In the genomic region with DNA sequence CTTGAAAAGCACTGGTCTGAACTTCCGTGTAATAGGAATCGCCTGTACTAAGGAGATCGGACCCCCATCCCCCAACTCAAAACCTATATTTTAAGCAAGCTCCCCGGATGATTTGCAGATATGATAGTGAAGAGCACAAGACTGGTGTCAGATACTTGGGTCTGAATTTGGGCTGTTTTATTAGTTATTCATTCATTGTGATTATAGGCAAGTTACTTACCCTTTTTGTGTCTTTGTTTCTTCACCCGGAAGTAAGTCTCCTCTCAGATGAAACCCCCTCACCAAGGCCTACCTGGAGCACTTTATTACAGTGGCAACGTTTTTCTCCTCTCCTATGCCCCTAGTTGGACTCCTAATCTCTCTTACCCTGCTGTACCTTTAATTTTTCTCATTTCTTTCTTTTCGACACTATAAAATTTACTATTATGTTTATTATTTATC, we compare ENCODE assay signal across 1 cellular context.
TF ChIP-seq lines count a peak whose summit lies in the region.

No MANE protein-coding gene starts in this region.

TF ChIP-seq in WTC11, 78 proteins besides CTCF, POLR2A, EP300 and RAD21 (continued from another document):
- TF ChIP-seq, protein P1, sequence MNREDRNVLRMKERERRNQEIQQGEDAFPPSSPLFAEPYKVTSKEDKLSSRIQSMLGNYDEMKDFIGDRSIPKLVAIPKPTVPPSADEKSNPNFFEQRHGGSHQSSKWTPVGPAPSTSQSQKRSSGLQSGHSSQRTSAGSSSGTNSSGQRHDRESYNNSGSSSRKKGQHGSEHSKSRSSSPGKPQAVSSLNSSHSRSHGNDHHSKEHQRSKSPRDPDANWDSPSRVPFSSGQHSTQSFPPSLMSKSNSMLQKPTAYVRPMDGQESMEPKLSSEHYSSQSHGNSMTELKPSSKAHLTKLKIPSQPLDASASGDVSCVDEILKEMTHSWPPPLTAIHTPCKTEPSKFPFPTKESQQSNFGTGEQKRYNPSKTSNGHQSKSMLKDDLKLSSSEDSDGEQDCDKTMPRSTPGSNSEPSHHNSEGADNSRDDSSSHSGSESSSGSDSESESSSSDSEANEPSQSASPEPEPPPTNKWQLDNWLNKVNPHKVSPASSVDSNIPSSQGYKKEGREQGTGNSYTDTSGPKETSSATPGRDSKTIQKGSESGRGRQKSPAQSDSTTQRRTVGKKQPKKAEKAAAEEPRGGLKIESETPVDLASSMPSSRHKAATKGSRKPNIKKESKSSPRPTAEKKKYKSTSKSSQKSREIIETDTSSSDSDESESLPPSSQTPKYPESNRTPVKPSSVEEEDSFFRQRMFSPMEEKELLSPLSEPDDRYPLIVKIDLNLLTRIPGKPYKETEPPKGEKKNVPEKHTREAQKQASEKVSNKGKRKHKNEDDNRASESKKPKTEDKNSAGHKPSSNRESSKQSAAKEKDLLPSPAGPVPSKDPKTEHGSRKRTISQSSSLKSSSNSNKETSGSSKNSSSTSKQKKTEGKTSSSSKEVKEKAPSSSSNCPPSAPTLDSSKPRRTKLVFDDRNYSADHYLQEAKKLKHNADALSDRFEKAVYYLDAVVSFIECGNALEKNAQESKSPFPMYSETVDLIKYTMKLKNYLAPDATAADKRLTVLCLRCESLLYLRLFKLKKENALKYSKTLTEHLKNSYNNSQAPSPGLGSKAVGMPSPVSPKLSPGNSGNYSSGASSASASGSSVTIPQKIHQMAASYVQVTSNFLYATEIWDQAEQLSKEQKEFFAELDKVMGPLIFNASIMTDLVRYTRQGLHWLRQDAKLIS (CRISPR knock-in tag; IDR thresholded peaks at IDR 0.05; ENCODE audit: borderline replicate concordance): no peak
TF ChIP-seq in WTC11: peak in this region for 0.
